ENCODE assay signal across 28 cellular contexts in the genomic region with DNA sequence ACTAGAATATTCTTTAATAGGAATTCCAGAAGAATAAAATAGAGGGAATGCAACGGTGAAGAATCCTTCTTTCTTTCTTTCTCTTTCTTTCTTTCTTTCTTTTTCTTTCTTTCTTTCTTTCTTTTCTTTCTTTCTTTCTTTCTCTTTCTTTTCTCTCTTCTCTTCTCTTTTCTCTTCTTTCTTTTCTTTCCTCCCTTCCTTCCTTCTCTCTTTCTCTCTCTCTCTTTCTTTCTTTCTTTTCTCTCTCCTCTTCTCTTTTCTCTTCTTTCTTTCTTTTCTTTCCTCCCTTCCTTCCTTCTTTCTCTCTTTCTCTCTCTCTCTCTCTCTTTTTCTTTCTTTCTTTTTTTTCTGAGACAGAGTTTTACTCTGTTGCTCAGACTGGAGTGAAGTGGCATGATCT.
"Had no signal": no experiment of that assay in that cellular context is flagged by ENCODE, and none has a peak within 500 bp of the region (broad histone marks: within the 10 kb centered on the region; RNA-seq: fewer than 3 reads in every experiment).

No MANE protein-coding gene starts in this region.

- ATAC-seq: effector memory CD8-positive, alpha-beta T cell; esophagus mucosa; gastrocnemius medialis; heart right ventricle; left cardiac atrium; left lung; left ventricle myocardium superior; lower lobe of right lung; mucosa of descending colon had no signal

- H3K4me3 ChIP-seq: colonic mucosa, esophagus squamous epithelium, gastrocnemius medialis, heart right ventricle, left lung, lower lobe of right lung, mucosa of descending colon had no signal

- H3K27ac Mint-ChIP-seq: dendritic cell treated with granulocyte-macrophage colony-stimulating factor and Interleukin-4, amounts not matched to agents 40 ng/mL and 50 ng/mL, for 4 days; effector memory CD8-positive, alpha-beta T cell; endodermal cell; mesothelial cell of epicardium had no signal

- H3K27me3 Mint-ChIP-seq: dendritic cell treated with granulocyte-macrophage colony-stimulating factor and Interleukin-4, amounts not matched to agents 40 ng/mL and 50 ng/mL, for 4 days had no signal

- H3K4me1 Mint-ChIP-seq: endodermal cell, naive B cell had no signal

- H3K4me1 ChIP-seq: colonic mucosa, gastrocnemius medialis, heart right ventricle, left lung, lower lobe of right lung had no signal

- DNase-seq: colonic mucosa; cortex of kidney; effector CD8-positive, alpha-beta T cell; effector memory CD8-positive, alpha-beta T cell; endodermal cell; erythroblast; esophagus squamous epithelium; foreskin fibroblast; foreskin melanocyte; gastrocnemius medialis; glutamatergic neuron; head of caudate nucleus; heart right ventricle; hippocampal formation; left cardiac atrium; left lung; left ventricle myocardium superior; lower lobe of right lung; mesenchymal stem cell; mucosa of descending colon; naive B cell had no signal

- H3K27me3 ChIP-seq: colonic mucosa, esophagus squamous epithelium, gastrocnemius medialis, heart right ventricle, left lung had no signal

- H3K27ac ChIP-seq: colonic mucosa, epithelial cell of prostate, esophagus squamous epithelium, gastrocnemius medialis, heart right ventricle, left lung, lower lobe of right lung had no signal

- H3K36me3 ChIP-seq: colonic mucosa, esophagus squamous epithelium, gastrocnemius medialis, heart right ventricle, left lung, lower lobe of right lung had no signal

- FAIRE-seq: endometrium, islet of Langerhans, keratinocyte had no signal

- H3K36me3 Mint-ChIP-seq: naive B cell had no signal

- H3K4me3 Mint-ChIP-seq: dendritic cell treated with granulocyte-macrophage colony-stimulating factor and Interleukin-4, amounts not matched to agents 40 ng/mL and 50 ng/mL, for 4 days; effector memory CD8-positive, alpha-beta T cell; endodermal cell; mesothelial cell of epicardium; naive B cell had no signal

- H3K9me3 ChIP-seq: colonic mucosa had no signal
